Comparison of ENCODE assay signal across 16 cellular contexts in genomic region chr2:5474716-5475115, GRCh38.
DNase-seq lines count a peak whose midpoint lies in the region; ATAC-seq and TF ChIP-seq lines count a peak whose summit lies in the region.
"Had no signal": no experiment of that assay in that cellular context is flagged by ENCODE, and none has a peak within 500 bp of the region (broad histone marks: within the 10 kb centered on the region; RNA-seq: fewer than 3 reads in every experiment).

No MANE protein-coding gene starts in this region.

- H3K4me1 ChIP-seq in lower lobe of right lung, result no peaks in the 10 kb centered on the region
- H3K4me1 ChIP-seq in upper lobe of left lung, result no peaks in the 10 kb centered on the region
- H3K4me1 ChIP-seq: Caco-2 had no signal

- ATAC-seq in lower lobe of right lung (peak; percentile 90 to 92), upper lobe of left lung (ENCODE audit: low FRiP score in 2 of 2) (peak; percentile 34 to 86), left cardiac atrium (no peak)
- ATAC-seq: Panc1 had no signal

- no peak for TF ChIP-seq POLR2A in upper lobe of left lung (IDR thresholded peaks at IDR 0.05)

- intact Hi-C loops in lower lobe of right lung (cut with DNase I), result no loop called here
- intact Hi-C loops in left cardiac atrium (cut with DNase I), result no loop called here

- WGBS in upper lobe of left lung, 2 donors, result 68 to 98% methylated on average over 6 to 10 of the region's 14 CpGs

- H3K27me3 ChIP-seq in lower lobe of right lung (ENCODE audit: low read depth) (no peaks in the 10 kb centered on the region), upper lobe of left lung (no peaks in the 10 kb centered on the region)
- H3K27me3 ChIP-seq: SJCRH30 had no signal

- no peaks in the 10 kb centered on the region for H3K9me3 ChIP-seq in lower lobe of right lung
- no peaks in the 10 kb centered on the region for H3K9me3 ChIP-seq in upper lobe of left lung
- H3K9me3 ChIP-seq: Caco-2, SJCRH30 had no signal

- H3K4me3 ChIP-seq in lower lobe of right lung (no peak overlapping the region), upper lobe of left lung (no peak overlapping the region)

- H3K36me3 ChIP-seq in lower lobe of right lung (no peaks in the 10 kb centered on the region), upper lobe of left lung (no peaks in the 10 kb centered on the region)
- H3K36me3 ChIP-seq: SJCRH30 had no signal

- DNase-seq in NCI-H2171 treated with DMSO at 0.1 percent for 48 hours (lab: John Stamatoyannopoulos, UW) (peak; percentile 49), NCI-H2171 (lab: John Stamatoyannopoulos, UW) (no peak), NCI-H748 treated with DMSO at 0.1 percent for 48 hours (lab: John Stamatoyannopoulos, UW) (peak; percentile 38), lower lobe of right lung (peak; percentile 69), upper lobe of left lung (peak; percentile 48 to 88), hippocampal formation (lab: John Stamatoyannopoulos, UW) (no peak), left cardiac atrium (no peak), NOMO-1 treated with dmso at 0.1 percent for 144 hours (lab: John Stamatoyannopoulos, UW; ENCODE audit: unreplicated experiment) (no peak)
- DNase-seq: 8988T, H9, IMR-90, NCI-H1092, NCI-H1694, SJCRH30 had no signal

- no peak for TF ChIP-seq CTCF in lower lobe of right lung (IDR thresholded peaks at IDR 0.05)
- no peak for TF ChIP-seq CTCF in upper lobe of left lung (IDR thresholded peaks at IDR 0.05)

- no peak overlapping the region for H3K27ac ChIP-seq in lower lobe of right lung
- H3K27ac ChIP-seq in upper lobe of left lung, result no peak overlapping the region
- H3K27ac ChIP-seq: SJCRH30 had no signal

- no peak for TF ChIP-seq EP300 in upper lobe of left lung (IDR thresholded peaks at IDR 0.05)

Comparison
In these comparisons a context has a peak if more than half of its experiments do, and no peak if none do; other contexts are left out.
1. DNase-seq: peak in NCI-H2171 treated with DMSO at 0.1 percent for 48 hours (single experiment), NCI-H748 treated with DMSO at 0.1 percent for 48 hours (single experiment), lower lobe of right lung (single experiment) and upper lobe of left lung (2 of 2); none in NCI-H2171 (single experiment), hippocampal formation (0 of 2), left cardiac atrium (single experiment) and NOMO-1 treated with dmso at 0.1 percent for 144 hours (single experiment).
2. ATAC-seq: peak in lower lobe of right lung (2 of 2) and upper lobe of left lung (2 of 2); none in left cardiac atrium (0 of 2).